Comparison of ENCODE assay signal across 1 cellular context in the genomic region with DNA sequence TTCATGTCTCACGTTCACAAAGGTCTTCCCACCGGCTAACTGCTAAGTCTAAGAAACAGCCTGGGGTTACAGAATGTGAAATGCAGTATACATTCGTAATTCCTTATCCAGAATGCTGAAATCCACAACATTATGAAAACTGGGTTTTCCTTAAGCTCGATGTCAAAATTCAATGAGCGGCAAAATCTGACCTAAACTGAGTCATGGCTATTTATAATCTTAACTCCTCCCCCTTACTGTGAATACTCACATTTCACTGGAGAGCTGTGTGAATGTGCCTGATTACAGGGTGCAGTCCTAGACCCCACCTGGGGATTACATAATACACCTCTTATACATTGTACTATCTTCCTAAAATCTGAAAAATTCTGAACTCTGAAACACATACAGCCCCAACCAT.
TF ChIP-seq lines count a peak whose summit lies in the region.

No MANE protein-coding gene starts in this region.

TF ChIP-seq in IMR-90, 13 proteins besides CTCF, POLR2A, EP300 and RAD21 (continued from another document):
- TF ChIP-seq, protein P1, sequence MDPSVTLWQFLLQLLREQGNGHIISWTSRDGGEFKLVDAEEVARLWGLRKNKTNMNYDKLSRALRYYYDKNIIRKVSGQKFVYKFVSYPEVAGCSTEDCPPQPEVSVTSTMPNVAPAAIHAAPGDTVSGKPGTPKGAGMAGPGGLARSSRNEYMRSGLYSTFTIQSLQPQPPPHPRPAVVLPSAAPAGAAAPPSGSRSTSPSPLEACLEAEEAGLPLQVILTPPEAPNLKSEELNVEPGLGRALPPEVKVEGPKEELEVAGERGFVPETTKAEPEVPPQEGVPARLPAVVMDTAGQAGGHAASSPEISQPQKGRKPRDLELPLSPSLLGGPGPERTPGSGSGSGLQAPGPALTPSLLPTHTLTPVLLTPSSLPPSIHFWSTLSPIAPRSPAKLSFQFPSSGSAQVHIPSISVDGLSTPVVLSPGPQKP (IDR thresholded peaks at IDR 0.05; ENCODE audit: borderline replicate concordance, low read depth, low read length), result no peak
- TF ChIP-seq CEBPB (IDR thresholded peaks at IDR 0.05; ENCODE audit: low read depth, low read length) (no peak), MXI1 (IDR thresholded peaks at IDR 0.05; ENCODE audit: borderline replicate concordance, low read depth, low read length) (no peak), BHLHE40 (IDR thresholded peaks at IDR 0.05; ENCODE audit: low read depth, low read length) (no peak), SMC3 (IDR thresholded peaks at IDR 0.05; ENCODE audit: low read depth, low read length) (no peak), RCOR1 (IDR thresholded peaks at IDR 0.05; ENCODE audit: insufficient replicate concordance, low read length) (no peak), NFE2L2 (IDR thresholded peaks at IDR 0.05; ENCODE audit: low read depth, low read length) (no peak), FOS (IDR thresholded peaks at IDR 0.05; ENCODE audit: low read depth, low read length) (no peak), MAFK (IDR thresholded peaks at IDR 0.05; ENCODE audit: low read depth, low read length) (no peak)
